In genomic region chr19:784541-784940, GRCh38 we compare ENCODE assay signal across 1 cellular context.
TF ChIP-seq lines count a peak whose summit lies in the region.

No MANE protein-coding gene starts in this region.

TF ChIP-seq in H1, 55 proteins besides CTCF, POLR2A, EP300 and RAD21:
- TF ChIP-seq SAP30 (IDR thresholded peaks at IDR 0.05; ENCODE audit: insufficient read depth, insufficient replicate concordance, low read length) (no peak), ATF3 (IDR thresholded peaks at IDR 0.05; ENCODE audit: insufficient read depth, low read depth, low read length) (no peak), TAF7 (optimal IDR thresholded peaks at IDR 0.05; ENCODE audit: borderline replicate concordance, low read depth, low read length) (no peak)
